Comparison of ENCODE assay signal across 9 cellular contexts in genomic region chr13:35475960-35476943, GRCh38. TPM values are rescaled to one million over a fixed set of nuclear protein-coding genes. Genes with fewer than 3 reads are reported as not detected.
DNase-seq lines count a peak whose midpoint lies in the region; ATAC-seq, FAIRE-seq and TF ChIP-seq lines count a peak whose summit lies in the region.
"Had no signal": no experiment of that assay in that cellular context is flagged by ENCODE, and none has a peak within 500 bp of the region (broad histone marks: within the 10 kb centered on the region; RNA-seq: fewer than 3 reads in every experiment).

Gene MAB21L1, minus strand, starts transcription at chr13:35476689. Its CDS starts 551 bp downstream, at chr13:35476138.

- CTCF ChIA-PET in mammary epithelial cell (lab: Charles Lee; ENCODE audit: low non-redundant PET) = no interaction called here

- no peak for FAIRE-seq in GM19239 (lab: Jason Lieb, UNC)

- H3K27me3 ChIP-seq in mammary epithelial cell (ENCODE audit: insufficient read depth, low read length) (no peaks in the 10 kb centered on the region), smooth muscle cell (ENCODE audit: low read depth) (peaks cover 100% of the 10 kb centered on the region)

- H3K9ac ChIP-seq in mammary epithelial cell (ENCODE audit: insufficient read depth, low read length) (no peak within 1 kb of the TSS), smooth muscle cell (ENCODE audit: low read depth) (no peak within 1 kb of the TSS)

- H3K27ac ChIP-seq in mammary epithelial cell (ENCODE audit: insufficient read depth, low read depth, low read length) (no peak within 1 kb of the TSS), smooth muscle cell (ENCODE audit: low read depth) (no peak within 1 kb of the TSS)

- dilution Hi-C loops in mammary epithelial cell (cut with HindIII; ENCODE audit: low sequenced_read_pairs) = no loop called here

- no peaks in the 10 kb centered on the region for H3K79me2 ChIP-seq in mammary epithelial cell (ENCODE audit: insufficient read depth, low read length)
- H3K79me2 ChIP-seq in smooth muscle cell (ENCODE audit: low read depth) = no peaks in the 10 kb centered on the region

- H3K36me3 ChIP-seq in mammary epithelial cell (ENCODE audit: insufficient read depth, low read length) = no peaks in the 10 kb centered on the region
- H3K36me3 ChIP-seq in smooth muscle cell (ENCODE audit: low read depth) = no peaks in the 10 kb centered on the region

- BruUV-seq in mammary epithelial cell (replicated peaks; lab: Mats Ljungman, UMichigan) = no TSS peak

- DNase-seq in GM13977 (ENCODE audit: low spot score) (peak; percentile 21), NCI-H2227 (lab: John Stamatoyannopoulos, UW; ENCODE audit: unreplicated experiment) (peak; percentile 22), mammary epithelial cell (peak; percentile 2), inferior parietal cortex (ENCODE audit: extremely low spot score) (peak; percentile 35), smooth muscle cell (lab: John Stamatoyannopoulos, UW; ENCODE audit: unreplicated experiment) (no peak), NK-92 (lab: John Stamatoyannopoulos, UW; ENCODE audit: unreplicated experiment) (no peak), GM19239 (ENCODE audit: insufficient read length, low spot score) (no peak)

- intact Hi-C loops in mammary epithelial cell (cut with micrococcal nuclease) = no loop called here

- H2AFZ ChIP-seq in mammary epithelial cell (ENCODE audit: low read depth, low read length) (peak within 1 kb of the TSS; percentile 93), smooth muscle cell (ENCODE audit: low read depth) (no peak within 1 kb of the TSS)

- no peaks in the 10 kb centered on the region for H3K9me3 ChIP-seq in mammary epithelial cell (replicated peaks; ENCODE audit: insufficient read depth, low read length)
- no peaks in the 10 kb centered on the region for H3K9me3 ChIP-seq in smooth muscle cell (replicated peaks; ENCODE audit: low read depth)

- WGBS in mammary epithelial cell (ENCODE audit: low coverage, missing lambda C conversion rate) = 61% methylated on average over 33 of the region's 35 CpGs
- 4% methylated on average over 35 of the region's 35 CpGs for WGBS in smooth muscle cell (ENCODE audit: low lambda C conversion rate)

- in situ Hi-C loops in GM13977 (cut with MboI; ENCODE audit: low pct_unique_long_range_greater_than_20kb, low sequenced_read_pairs, unreplicated experiment) = no loop called here
- in situ Hi-C loops in mammary epithelial cell (cut with MboI; ENCODE audit: low sequenced_read_pairs in 2 of 2) = no loop called here

- H3F3A ChIP-seq in smooth muscle cell (ENCODE audit: low read depth) = no peaks in the 10 kb centered on the region

- H3K4me3 ChIP-seq in mammary epithelial cell (replicated peaks in 1 of 3; ENCODE audit: insufficient read depth in 1 of 3, low read depth in 2 of 3, low read length in 3 of 3) (peak within 1 kb of the TSS; percentile 43 to 53 (median 46)), smooth muscle cell (peak within 1 kb of the TSS; percentile 51)

- no peaks in the 10 kb centered on the region for H4K20me1 ChIP-seq in mammary epithelial cell (ENCODE audit: insufficient read depth, low read length)
- peaks cover 74% of the 10 kb centered on the region for H4K20me1 ChIP-seq in smooth muscle cell (ENCODE audit: low read depth)

- no peak for TF ChIP-seq CTCF in GM13977 (IDR thresholded peaks at IDR 0.05; ENCODE audit: extremely low read depth, insufficient read depth, missing control alignments)
- no peak for TF ChIP-seq CTCF in mammary epithelial cell (conservative IDR thresholded peaks at IDR 0.05 in 1 of 2, IDR thresholded peaks at IDR 0.05 in 1 of 2; ENCODE audit: extremely low read depth in 1 of 2, insufficient read depth in 1 of 2, low read depth in 1 of 2, low read length in 2 of 2)
- no peak for TF ChIP-seq CTCF in smooth muscle cell (IDR thresholded peaks at IDR 0.05; ENCODE audit: borderline replicate concordance, insufficient read depth, poor library complexity, severe bottlenecking)

- H3K4me1 ChIP-seq in mammary epithelial cell (ENCODE audit: insufficient read depth, low read length) = no peaks in the 10 kb centered on the region
- H3K4me1 ChIP-seq in smooth muscle cell (ENCODE audit: low read depth) = peaks cover 28% of the 10 kb centered on the region

- ATAC-seq in GM21723 (IDR thresholded peaks at IDR 0.05; ENCODE audit: unreplicated experiment) = no peak
- ATAC-seq: Panc1 had no signal

- H3K4me2 ChIP-seq in mammary epithelial cell (ENCODE audit: insufficient read depth, low read depth, low read length) (peak within 1 kb of the TSS; percentile 79), smooth muscle cell (peak within 1 kb of the TSS; percentile 85)

RNA-seq across cellular contexts. Expression of gene MAB21L1, which starts in this region (rescaled TPM):
- total RNA-seq in mammary epithelial cell (1 to 10 TPM in 1 of 2 donors, under 1 TPM in 1; 0.45 to 5.3 TPM), smooth muscle cell (0.09 TPM in 1 of 2 replicates, not detected in the other)
- polyA plus RNA-seq in mammary epithelial cell (0.28 TPM), smooth muscle cell (0.18 and 0.59 TPM in 2 replicates)
- polyA minus RNA-seq in mammary epithelial cell = not detected

Comparison
In these comparisons a context has a peak if more than half of its experiments do, and no peak if none do; other contexts are left out.
1. DNase-seq: peak in GM13977 (single experiment), NCI-H2227 (single experiment), mammary epithelial cell (single experiment) and inferior parietal cortex (single experiment); none in smooth muscle cell (single experiment), NK-92 (single experiment) and GM19239 (single experiment).